In the genomic region with DNA sequence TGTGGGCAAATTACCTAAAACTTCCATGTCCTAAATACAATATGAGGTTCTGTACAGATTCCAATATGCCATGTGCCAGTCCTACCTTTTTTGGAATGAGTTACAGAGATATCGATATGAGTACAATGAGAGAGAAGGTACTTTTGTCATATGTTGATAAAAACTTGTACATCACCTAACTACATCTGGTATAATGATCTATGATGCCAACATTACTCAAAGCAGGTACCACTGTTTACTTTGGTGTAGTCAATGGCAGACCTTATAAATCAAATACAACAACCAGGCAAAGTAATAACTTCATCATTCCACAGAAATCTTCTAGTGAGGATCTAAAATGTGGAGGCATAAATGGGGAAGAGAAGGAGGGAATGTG, we compare ENCODE assay signal across 1 cellular context.
TF ChIP-seq lines count a peak whose summit lies in the region.

No MANE protein-coding gene starts in this region.

TF ChIP-seq in SK-N-SH treated with all-trans-retinoic acid at 6 μM for 48 hours, 23 proteins besides CTCF, POLR2A, EP300 and RAD21 (continued from another document):
- TF ChIP-seq, protein P1, sequence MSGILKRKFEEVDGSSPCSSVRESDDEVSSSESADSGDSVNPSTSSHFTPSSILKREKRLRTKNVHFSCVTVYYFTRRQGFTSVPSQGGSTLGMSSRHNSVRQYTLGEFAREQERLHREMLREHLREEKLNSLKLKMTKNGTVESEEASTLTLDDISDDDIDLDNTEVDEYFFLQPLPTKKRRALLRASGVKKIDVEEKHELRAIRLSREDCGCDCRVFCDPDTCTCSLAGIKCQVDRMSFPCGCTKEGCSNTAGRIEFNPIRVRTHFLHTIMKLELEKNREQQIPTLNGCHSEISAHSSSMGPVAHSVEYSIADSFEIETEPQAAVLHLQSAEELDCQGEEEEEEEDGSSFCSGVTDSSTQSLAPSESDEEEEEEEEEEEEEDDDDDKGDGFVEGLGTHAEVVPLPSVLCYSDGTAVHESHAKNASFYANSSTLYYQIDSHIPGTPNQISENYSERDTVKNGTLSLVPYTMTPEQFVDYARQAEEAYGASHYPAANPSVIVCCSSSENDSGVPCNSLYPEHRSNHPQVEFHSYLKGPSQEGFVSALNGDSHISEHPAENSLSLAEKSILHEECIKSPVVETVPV (CRISPR knock-in tag; IDR thresholded peaks at IDR 0.05): no peak
- TF ChIP-seq ESRRG (CRISPR knock-in tag; IDR thresholded peaks at IDR 0.05) (no peak), TCF4 (CRISPR knock-in tag; IDR thresholded peaks at IDR 0.05; ENCODE audit: borderline replicate concordance) (no peak), ZNF70 (CRISPR knock-in tag; IDR thresholded peaks at IDR 0.05) (no peak), TOX (CRISPR knock-in tag; IDR thresholded peaks at IDR 0.05; ENCODE audit: borderline replicate concordance) (no peak), OSR1 (CRISPR knock-in tag; IDR thresholded peaks at IDR 0.05) (no peak), RARB (CRISPR knock-in tag; IDR thresholded peaks at IDR 0.05) (no peak), ZFP30 (CRISPR knock-in tag; IDR thresholded peaks at IDR 0.05) (no peak)
- TF ChIP-seq, protein P2, sequence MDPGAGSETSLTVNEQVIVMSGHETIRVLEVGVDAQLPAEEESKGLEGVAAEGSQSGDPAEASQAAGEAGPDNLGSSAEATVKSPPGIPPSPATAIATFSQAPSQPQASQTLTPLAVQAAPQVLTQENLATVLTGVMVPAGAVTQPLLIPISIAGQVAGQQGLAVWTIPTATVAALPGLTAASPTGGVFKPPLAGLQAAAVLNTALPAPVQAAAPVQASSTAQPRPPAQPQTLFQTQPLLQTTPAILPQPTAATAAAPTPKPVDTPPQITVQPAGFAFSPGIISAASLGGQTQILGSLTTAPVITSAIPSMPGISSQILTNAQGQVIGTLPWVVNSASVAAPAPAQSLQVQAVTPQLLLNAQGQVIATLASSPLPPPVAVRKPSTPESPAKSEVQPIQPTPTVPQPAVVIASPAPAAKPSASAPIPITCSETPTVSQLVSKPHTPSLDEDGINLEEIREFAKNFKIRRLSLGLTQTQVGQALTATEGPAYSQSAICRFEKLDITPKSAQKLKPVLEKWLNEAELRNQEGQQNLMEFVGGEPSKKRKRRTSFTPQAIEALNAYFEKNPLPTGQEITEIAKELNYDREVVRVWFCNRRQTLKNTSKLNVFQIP (CRISPR knock-in tag; IDR thresholded peaks at IDR 0.05; ENCODE audit: borderline replicate concordance, low read depth): no peak
